In genomic region chr2:219997341-219997851, GRCh38 we compare ENCODE assay signal across 9 cellular contexts.
A peak's percentile ranks its signal among the peaks of the same experiment; 100 is the strongest.
DNase-seq lines count a peak whose midpoint lies in the region; ATAC-seq, FAIRE-seq and TF ChIP-seq lines count a peak whose summit lies in the region.
"Had no signal": no experiment of that assay in that cellular context is flagged by ENCODE, and none has a peak within 500 bp of the region (broad histone marks: within the 10 kb centered on the region; RNA-seq: fewer than 3 reads in every experiment).

No MANE protein-coding gene starts in this region.

- H3K4me1 Mint-ChIP-seq in stimulated activated memory B cell treated with anti-CD40 and anti-IgM and Interleukin-4, amounts not matched to agents 10 μg/mL and 1 μg/mL and 100 μg/mL, for 72 hours, result no peaks in the 10 kb centered on the region

- TF ChIP-seq EP300 in gastroesophageal sphincter (IDR thresholded peaks at IDR 0.05), result no peak

- H3K4me1 ChIP-seq in DND-41 (ENCODE audit: insufficient read depth, low read length) (no peaks in the 10 kb centered on the region), HUES48 (ENCODE audit: control insufficient read depth, insufficient read depth, low read length) (peaks cover 10% of the 10 kb centered on the region), gastroesophageal sphincter (no peaks in the 10 kb centered on the region)

- no peak overlapping the region for H3K9ac ChIP-seq in DND-41 (ENCODE audit: low read depth, low read length)
- H3K9ac ChIP-seq in HUES48 (ENCODE audit: low read depth, low read length), result no peak overlapping the region

- no peaks in the 10 kb centered on the region for H4K20me1 ChIP-seq in DND-41 (ENCODE audit: insufficient read depth, low read length)

- no peak overlapping the region for H3K4me3 ChIP-seq in DND-41 (ENCODE audit: low read depth in 1 of 2, low read length in 2 of 2)
- no peak overlapping the region for H3K4me3 ChIP-seq in HUES48 (ENCODE audit: low read depth, low read length)
- no peak overlapping the region for H3K4me3 ChIP-seq in WI38 (ENCODE audit: low read depth, low read length)
- H3K4me3 ChIP-seq in gastroesophageal sphincter, result no peak overlapping the region

- FAIRE-seq in urothelium cell line (lab: Jason Lieb, UNC), result no peak

- peaks cover 16% of the 10 kb centered on the region for H3K27me3 ChIP-seq in DND-41 (ENCODE audit: insufficient read depth, low read length, poor library complexity)
- no peaks in the 10 kb centered on the region for H3K27me3 ChIP-seq in HUES48 (ENCODE audit: control insufficient read depth, insufficient read depth, low read length)
- H3K27me3 ChIP-seq in gastroesophageal sphincter, result no peaks in the 10 kb centered on the region

- H3K27ac ChIP-seq in DND-41 (ENCODE audit: low read length), result no peak overlapping the region
- peak overlapping the region; percentile 15 for H3K27ac ChIP-seq in HUES48 (ENCODE audit: low read depth, low read length)
- H3K27ac ChIP-seq in gastroesophageal sphincter, result no peak overlapping the region

- TF ChIP-seq POLR2A in gastroesophageal sphincter (IDR thresholded peaks at IDR 0.05), result no peak

- WGBS in gastroesophageal sphincter (ENCODE audit: low coverage in 1 of 2), 2 donors, result 59 to 68% methylated on average over 5 to 11 of the region's 13 CpGs

- DNase-seq in DND-41, result peak; percentile 27
- DNase-seq in iris pigment epithelial cell (ENCODE audit: low read depth), result peak; percentile 62
- DNase-seq in urothelium cell line (ENCODE audit: low spot score), result no peak
- DNase-seq in SKM-1 treated with dmso at 0.1 percent for 144 hours (lab: John Stamatoyannopoulos, UW; ENCODE audit: unreplicated experiment), result no peak

- no peaks in the 10 kb centered on the region for H3K36me3 ChIP-seq in DND-41 (ENCODE audit: insufficient read depth, low read length)
- no peaks in the 10 kb centered on the region for H3K36me3 ChIP-seq in HUES48 (ENCODE audit: control insufficient read depth, insufficient read depth, low read length)
- H3K36me3 ChIP-seq in gastroesophageal sphincter, result no peaks in the 10 kb centered on the region

- no peak overlapping the region for H3K4me3 Mint-ChIP-seq in stimulated activated memory B cell treated with anti-CD40 and anti-IgM and Interleukin-4, amounts not matched to agents 10 μg/mL and 1 μg/mL and 100 μg/mL, for 72 hours

- no peaks in the 10 kb centered on the region for H3K9me3 Mint-ChIP-seq in stimulated activated memory B cell treated with anti-CD40 and anti-IgM and Interleukin-4, amounts not matched to agents 10 μg/mL and 1 μg/mL and 100 μg/mL, for 72 hours

- no peak overlapping the region for H3K27ac Mint-ChIP-seq in stimulated activated memory B cell treated with anti-CD40 and anti-IgM and Interleukin-4, amounts not matched to agents 10 μg/mL and 1 μg/mL and 100 μg/mL, for 72 hours

- no peaks in the 10 kb centered on the region for H3K27me3 Mint-ChIP-seq in stimulated activated memory B cell treated with anti-CD40 and anti-IgM and Interleukin-4, amounts not matched to agents 10 μg/mL and 1 μg/mL and 100 μg/mL, for 72 hours

- H3K9me3 ChIP-seq in DND-41 (ENCODE audit: insufficient read depth, low read length, severe bottlenecking) (no peaks in the 10 kb centered on the region), HUES48 (ENCODE audit: control insufficient read depth, insufficient read depth, low read length) (no peaks in the 10 kb centered on the region), gastroesophageal sphincter (no peaks in the 10 kb centered on the region)

- ATAC-seq in DND-41 (ENCODE audit: insufficient read depth, low read depth), result no peak
- no peak for ATAC-seq in stimulated activated memory B cell treated with anti-CD40 and anti-IgM and Interleukin-4, amounts not matched to agents 10 μg/mL and 1 μg/mL and 100 μg/mL, for 72 hours
- ATAC-seq in gastroesophageal sphincter, result no peak
- ATAC-seq: left colon had no signal

- no peaks in the 10 kb centered on the region for H3K36me3 Mint-ChIP-seq in stimulated activated memory B cell treated with anti-CD40 and anti-IgM and Interleukin-4, amounts not matched to agents 10 μg/mL and 1 μg/mL and 100 μg/mL, for 72 hours

- H3K79me2 ChIP-seq in DND-41 (ENCODE audit: insufficient read depth, low read length), result no peaks in the 10 kb centered on the region

- H3K4me2 ChIP-seq in DND-41 (ENCODE audit: insufficient read depth, low read length), result no peak overlapping the region

- H2AFZ ChIP-seq in DND-41 (ENCODE audit: low read depth, low read length), result no peak overlapping the region

- peak; percentile 60 for TF ChIP-seq CTCF in DND-41 (IDR thresholded peaks at IDR 0.05; ENCODE audit: borderline replicate concordance, extremely low read depth, low read length, poor library complexity, severe bottlenecking)
- 0 out of 2 replicates have a peak, but pooled peaks have one; percentile 8 for TF ChIP-seq CTCF in WI38 (IDR thresholded peaks at IDR 0.05; ENCODE audit: low read depth, low read length)
- TF ChIP-seq CTCF in gastroesophageal sphincter (IDR thresholded peaks at IDR 0.05), result no peak

Comparison
In these comparisons a context has a peak if more than half of its experiments do, and no peak if none do; other contexts are left out.
1. DNase-seq: peak in DND-41 (single experiment) and iris pigment epithelial cell (single experiment); none in urothelium cell line (single experiment) and SKM-1 treated with dmso at 0.1 percent for 144 hours (single experiment).
2. CTCF ChIP-seq: peak in DND-41 (single experiment) and WI38 (single experiment); none in gastroesophageal sphincter (0 of 4).